In genomic region chr19:47697863-47698609, GRCh38 we compare ENCODE assay signal across 1 cellular context.
TF ChIP-seq lines count a peak whose summit lies in the region.

No MANE protein-coding gene starts in this region.

TF ChIP-seq in HepG2, 621 proteins besides CTCF, POLR2A, EP300 and RAD21 (continued from another document and continues in another):
- TF ChIP-seq ATF3 (CRISPR knock-in tag; IDR thresholded peaks at IDR 0.05) (no peak), SP140L (CRISPR knock-in tag; IDR thresholded peaks at IDR 0.05; ENCODE audit: borderline replicate concordance) (no peak), PRMT3 (CRISPR knock-in tag; IDR thresholded peaks at IDR 0.05; ENCODE audit: borderline replicate concordance, low read depth) (no peak), ZNF746 (CRISPR knock-in tag; IDR thresholded peaks at IDR 0.05) (no peak), ZNF552 (CRISPR knock-in tag; IDR thresholded peaks at IDR 0.05; ENCODE audit: borderline replicate concordance) (no peak), ZNF678 (CRISPR knock-in tag; IDR thresholded peaks at IDR 0.05) (no peak), BRD4 (CRISPR knock-in tag; IDR thresholded peaks at IDR 0.05) (no peak), SCMH1 (CRISPR knock-in tag; IDR thresholded peaks at IDR 0.05; ENCODE audit: borderline replicate concordance) (no peak), KLF11 (CRISPR knock-in tag; IDR thresholded peaks at IDR 0.05) (no peak), ZNF17 (CRISPR knock-in tag; IDR thresholded peaks at IDR 0.05) (no peak), E2F1 (CRISPR knock-in tag; IDR thresholded peaks at IDR 0.05) (no peak), ZNF33B (CRISPR knock-in tag; IDR thresholded peaks at IDR 0.05) (no peak), ZNF362 (CRISPR knock-in tag; IDR thresholded peaks at IDR 0.05; ENCODE audit: borderline replicate concordance) (no peak), ZBTB44 (CRISPR knock-in tag; IDR thresholded peaks at IDR 0.05) (no peak), SOX13 (IDR thresholded peaks at IDR 0.05) (no peak), SOX13 (CRISPR knock-in tag; conservative IDR thresholded peaks at IDR 0.05 in 1 of 2, IDR thresholded peaks at IDR 0.05 in 1 of 2) (peak in 1 of 2 experiments; percentile 54; a peak in 2 of 4 replicates), MEIS2 (CRISPR knock-in tag; IDR thresholded peaks at IDR 0.05) (no peak), ZBTB2 (CRISPR knock-in tag; IDR thresholded peaks at IDR 0.05; ENCODE audit: low read depth) (no peak), ZBTB25 (CRISPR knock-in tag; IDR thresholded peaks at IDR 0.05) (no peak), ZNF3 (CRISPR knock-in tag; IDR thresholded peaks at IDR 0.05) (no peak), SNAI1 (CRISPR knock-in tag; IDR thresholded peaks at IDR 0.05; ENCODE audit: borderline replicate concordance) (no peak), HOXA7 (CRISPR knock-in tag; IDR thresholded peaks at IDR 0.05) (no peak), TBX3 (IDR thresholded peaks at IDR 0.05; ENCODE audit: borderline replicate concordance) (no peak), MED1 (CRISPR knock-in tag; IDR thresholded peaks at IDR 0.05) (no peak), ZC3H4 (CRISPR knock-in tag; IDR thresholded peaks at IDR 0.05; ENCODE audit: borderline replicate concordance) (no peak), ZNF282 (IDR thresholded peaks at IDR 0.05; ENCODE audit: partially characterized antibody) (no peak), ZNF567 (CRISPR knock-in tag; IDR thresholded peaks at IDR 0.05; ENCODE audit: borderline replicate concordance) (no peak), ZNF800 (CRISPR knock-in tag; IDR thresholded peaks at IDR 0.05) (no peak), MAX (IDR thresholded peaks at IDR 0.05) (0 out of 2 replicates have a peak, but pooled peaks have one; percentile 7), ZNF775 (CRISPR knock-in tag; IDR thresholded peaks at IDR 0.05; ENCODE audit: borderline replicate concordance) (no peak), ZNF660 (CRISPR knock-in tag; IDR thresholded peaks at IDR 0.05; ENCODE audit: borderline replicate concordance, low read depth) (no peak), RFX3 (CRISPR knock-in tag; IDR thresholded peaks at IDR 0.05) (no peak), ZNF205 (CRISPR knock-in tag; IDR thresholded peaks at IDR 0.05) (peak; percentile 97), YEATS4 (CRISPR knock-in tag; IDR thresholded peaks at IDR 0.05; ENCODE audit: borderline replicate concordance) (no peak), SOX6 (IDR thresholded peaks at IDR 0.05) (no peak), SOX6 (CRISPR knock-in tag; IDR thresholded peaks at IDR 0.05) (peak; percentile 53; the same call in 1 of the 2 replicates), BATF2 (CRISPR knock-in tag; IDR thresholded peaks at IDR 0.05) (no peak), ZBTB14 (CRISPR knock-in tag; IDR thresholded peaks at IDR 0.05) (no peak), GMEB1 (CRISPR knock-in tag; IDR thresholded peaks at IDR 0.05; ENCODE audit: borderline replicate concordance) (no peak), ZNF275 (CRISPR knock-in tag; IDR thresholded peaks at IDR 0.05; ENCODE audit: borderline replicate concordance) (no peak), SATB2 (CRISPR knock-in tag; IDR thresholded peaks at IDR 0.05) (no peak), DNMT3B (CRISPR knock-in tag; conservative IDR thresholded peaks at IDR 0.05) (no peak), CBX2 (IDR thresholded peaks at IDR 0.05; ENCODE audit: low read depth, low read length) (no peak), CBX2 (CRISPR knock-in tag; IDR thresholded peaks at IDR 0.05; ENCODE audit: low read depth) (no peak), E2F2 (CRISPR knock-in tag; IDR thresholded peaks at IDR 0.05; ENCODE audit: borderline replicate concordance) (no peak), ZNF136 (CRISPR knock-in tag; IDR thresholded peaks at IDR 0.05; ENCODE audit: low read depth) (no peak), CEBPZ (IDR thresholded peaks at IDR 0.05; ENCODE audit: low read length) (no peak)
